Comparison of ENCODE assay signal across 20 cellular contexts in the genomic region with DNA sequence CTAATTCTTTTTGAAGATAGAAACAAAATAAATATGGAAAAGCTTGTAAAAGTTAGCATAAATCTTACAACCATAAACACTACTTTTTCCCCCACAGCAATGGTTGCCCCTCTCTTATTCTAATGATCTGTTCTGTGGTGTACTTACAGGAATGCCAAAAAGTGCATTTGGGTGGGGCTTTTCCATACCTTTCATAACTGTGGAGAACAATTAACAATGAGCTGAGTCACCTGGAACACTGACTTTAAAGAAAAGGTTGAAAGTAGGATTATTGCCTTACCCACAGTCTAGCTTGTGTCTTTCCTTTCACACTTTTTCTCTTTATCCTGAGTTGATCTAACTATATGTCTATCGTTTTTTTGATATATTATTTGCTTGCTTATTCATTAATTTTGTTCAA.
"Had no signal": no experiment of that assay in that cellular context is flagged by ENCODE, and none has a peak within 500 bp of the region (broad histone marks: within the 10 kb centered on the region; RNA-seq: fewer than 3 reads in every experiment).

No MANE protein-coding gene starts in this region.

- ATAC-seq: gastrocnemius medialis; heart right ventricle; left colon; left ventricle myocardium superior; naive thymus-derived CD4-positive, alpha-beta T cell; psoas muscle; sciatic nerve; stimulated activated naive B cell treated with anti-CD40 and anti-IgM and Interleukin-4, amounts not matched to agents 10 μg/mL and 1 μg/mL and 100 μg/mL, for 72 hours; stimulated activated naive CD8-positive, alpha-beta T cell treated with anti-CD3 and anti-CD28 coated beads, Interleukin-15, amount 100 ng/mL, for 72 hours; upper lobe of right lung had no signal

- H3K27ac ChIP-seq: colonic mucosa, gastrocnemius medialis, heart right ventricle, neutrophil, psoas muscle, testis, tibial nerve, upper lobe of right lung had no signal

- H3K4me3 ChIP-seq: colonic mucosa, gastrocnemius medialis, heart right ventricle, psoas muscle, testis, tibial nerve, upper lobe of right lung had no signal

- H3K9me3 ChIP-seq: colonic mucosa, gastrocnemius medialis, heart right ventricle, neutrophil, psoas muscle, testis, tibial nerve, upper lobe of right lung had no signal

- DNase-seq: colonic mucosa; dermis blood vessel endothelial cell; gastrocnemius medialis; heart right ventricle; immature natural killer cell; kidney; left colon; left ventricle myocardium superior; naive thymus-derived CD4-positive, alpha-beta T cell; nephron progenitor cell; psoas muscle; stimulated activated CD4-positive, alpha-beta T cell treated with anti-CD3 and anti-CD28 coated beads, Interleukin-2, amount 100 ng/mL, for 24 hours; stimulated activated CD4-positive, alpha-beta T cell treated with anti-CD3 and anti-CD28 coated beads, Interleukin-4, amount 100 ng/mL, for 4 hours; stimulated activated naive B cell treated with anti-CD40 and anti-IgM and Interleukin-4, amounts not matched to agents 10 μg/mL and 1 μg/mL and 100 μg/mL, for 72 hours; stimulated activated naive CD8-positive, alpha-beta T cell treated with anti-CD3 and anti-CD28 coated beads, Interleukin-15, amount 100 ng/mL, for 72 hours; testis; upper lobe of right lung had no signal

- H3K4me1 ChIP-seq: colonic mucosa, gastrocnemius medialis, heart right ventricle, psoas muscle, testis, tibial nerve, upper lobe of right lung had no signal

- H3K27me3 ChIP-seq: colonic mucosa, gastrocnemius medialis, neutrophil, testis, tibial nerve had no signal

- H3K36me3 ChIP-seq: colonic mucosa, gastrocnemius medialis, heart right ventricle, neutrophil, tibial nerve, upper lobe of right lung had no signal

- FAIRE-seq: kidney had no signal
